9 cellular contexts compared by ENCODE assay signal in genomic region chr13:49113526-49114286, GRCh38.
DNase-seq lines count a peak whose midpoint lies in the region; ATAC-seq and TF ChIP-seq lines count a peak whose summit lies in the region.
"Had no signal": no experiment of that assay in that cellular context is flagged by ENCODE, and none has a peak within 500 bp of the region (broad histone marks: within the 10 kb centered on the region; RNA-seq: fewer than 3 reads in every experiment).

No MANE protein-coding gene starts in this region.

- TF ChIP-seq CTCF in A673 (conservative IDR thresholded peaks at IDR 0.05; ENCODE audit: low read depth, low read length), result no peak
- TF ChIP-seq CTCF in HEK293 (tag by site-specific recombination; IDR thresholded peaks at IDR 0.05), result no peak

- H3K36me3 ChIP-seq in A673 (ENCODE audit: insufficient read depth, low read length, poor library complexity, severe bottlenecking), result peaks cover 22% of the 10 kb centered on the region
- peaks cover 0 to 17% of the 10 kb centered on the region in 2 experiments; a peak in 1 of 3 replicates for H3K36me3 ChIP-seq in HEK293 (ENCODE audit: control insufficient read depth in 2 of 2, insufficient read depth in 1 of 2, low read length in 2 of 2)

- peaks cover 31% of the 10 kb centered on the region for H3K36me3 Mint-ChIP-seq in activated naive CD8-positive, alpha-beta T cell treated with anti-CD3 and anti-CD28 coated beads for 36 hours

- H3K27ac Mint-ChIP-seq in activated naive CD8-positive, alpha-beta T cell treated with anti-CD3 and anti-CD28 coated beads for 36 hours, result peak overlapping the region; percentile 91

- POLR2A ChIA-PET in A673 (lab: Charles Lee; ENCODE audit: low non-redundant PET) (no interaction called here), HEK293 (lab: Yijun Ruan, JAX) (no interaction called here)

- H3K4me3 ChIP-seq in A673 (ENCODE audit: low read depth, low read length, poor library complexity, severe bottlenecking) (no peak overlapping the region), HEK293 (ENCODE audit: low read depth, low read length) (no peak overlapping the region)

- peaks cover 35% of the 10 kb centered on the region for H3K4me1 Mint-ChIP-seq in activated naive CD8-positive, alpha-beta T cell treated with anti-CD3 and anti-CD28 coated beads for 36 hours

- peak overlapping the region; percentile 74 for H3K4me3 Mint-ChIP-seq in activated naive CD8-positive, alpha-beta T cell treated with anti-CD3 and anti-CD28 coated beads for 36 hours

- DNase-seq in A673 (ENCODE audit: low spot score), result peak; percentile 41
- no peak for DNase-seq in activated naive CD8-positive, alpha-beta T cell treated with anti-CD3 and anti-CD28 coated beads for 36 hours
- DNase-seq in iPS-NIHi11 (ENCODE audit: low spot score), result peak; percentile 16
- no peak for DNase-seq in Ammon's horn (ENCODE audit: low spot score)
- no peak for DNase-seq in anterior cingulate cortex (lab: John Stamatoyannopoulos, UW)
- DNase-seq in HuH-7.5 (ENCODE audit: low spot score), result no peak
- DNase-seq: NK-92 treated with Interleukin-12 subunit alpha and Interleukin-12 subunit beta, amount 100 ng/mL, for 24 hours had no signal

- H3K27me3 Mint-ChIP-seq in activated naive CD8-positive, alpha-beta T cell treated with anti-CD3 and anti-CD28 coated beads for 36 hours, result no peaks in the 10 kb centered on the region

- BruUV-seq in A673 (replicated peaks; lab: Mats Ljungman, UMichigan), result no TSS peak

- H3K27ac ChIP-seq in A673 (ENCODE audit: low read depth, low read length, poor library complexity, severe bottlenecking) (peak overlapping the region; percentile 42), HEK293 (ENCODE audit: extremely low read depth, low read depth, low read length) (no peak overlapping the region)

- H3K9me3 ChIP-seq in A673 (ENCODE audit: low read depth, low read length, poor library complexity, severe bottlenecking) (no peaks in the 10 kb centered on the region), HEK293 (ENCODE audit: control insufficient read depth, insufficient read depth, low read depth, low read length) (no peaks in the 10 kb centered on the region)

- intact Hi-C loops in A673 (cut with micrococcal nuclease; ENCODE audit: unreplicated experiment), result loop anchor here (5.0 kb wide), 1 partner anchor 136 kb away; the partner anchor contains the start of gene FNDC3A

- no peak for ATAC-seq in GM21576 (IDR thresholded peaks at IDR 0.05; ENCODE audit: unreplicated experiment)

- no peaks in the 10 kb centered on the region for H3K27me3 ChIP-seq in A673 (replicated peaks; ENCODE audit: insufficient read depth, low read depth, low read length, poor library complexity)

- CTCF ChIA-PET in A673 (lab: Charles Lee) (no interaction called here), HEK293 (lab: Yijun Ruan, JAX) (interaction anchor here (0.5 kb wide), 1 partner anchor 289 kb away, joined by 3 read pairs; no protein-coding TSS in a partner anchor)

- no peaks in the 10 kb centered on the region for H3K9me3 Mint-ChIP-seq in activated naive CD8-positive, alpha-beta T cell treated with anti-CD3 and anti-CD28 coated beads for 36 hours

- peaks cover 14% of the 10 kb centered on the region for H3K4me1 ChIP-seq in A673 (ENCODE audit: insufficient read depth, low read length, poor library complexity, severe bottlenecking)
- H3K4me1 ChIP-seq in HEK293 (ENCODE audit: control insufficient read depth, insufficient read depth, low read length), result peaks cover 2% of the 10 kb centered on the region; the same call in 1 of the 2 replicates

TF ChIP-seq in HEK293, 187 proteins besides CTCF, POLR2A, EP300 and RAD21:
- TF ChIP-seq PRDM1 (tag by site-specific recombination; IDR thresholded peaks at IDR 0.05) (peak; percentile 48), ZBTB8A (tag by site-specific recombination; IDR thresholded peaks at IDR 0.05) (no peak)

Comparison
In these comparisons a context has a peak if more than half of its experiments do, and no peak if none do; other contexts are left out.
1. DNase-seq: peak in A673 (single experiment) and iPS-NIHi11 (single experiment); none in activated naive CD8-positive, alpha-beta T cell treated with anti-CD3 and anti-CD28 coated beads for 36 hours (single experiment), Ammon's horn (single experiment), anterior cingulate cortex (0 of 58) and HuH-7.5 (single experiment).